ENCODE assay signal across 25 cellular contexts in genomic region chr9:115071176-115071575, GRCh38. TPM values are rescaled to one million over a fixed set of nuclear protein-coding genes. Genes with fewer than 3 reads are reported as not detected.
"Had no signal": no experiment of that assay in that cellular context is flagged by ENCODE, and none has a peak within 500 bp of the region (broad histone marks: within the 10 kb centered on the region; RNA-seq: fewer than 3 reads in every experiment).

No MANE protein-coding gene starts in this region.

- H3K27ac ChIP-seq: lower lobe of right lung had no signal

- H3K27ac Mint-ChIP-seq: activated CD4-positive, alpha-beta T cell treated with anti-CD3 and anti-CD28 coated beads, Interleukin-2, amount 10 ng/mL, durations not matched to agents 24 days and 14 days; activated CD8-positive, alpha-beta T cell treated with anti-CD3 and anti-CD28 coated beads for 36 hours; activated naive CD8-positive, alpha-beta T cell treated with anti-CD3 and anti-CD28 coated beads, Interleukin-2, amount 10 ng/mL, durations not matched to agents 7 days and 5 days; activated T-helper 17 cell treated with anti-CD3 and anti-CD28 coated beads, Interleukin-2, amount 50 U/mL, for 72 hours; dendritic cell treated with granulocyte-macrophage colony-stimulating factor and Interleukin-4, amounts not matched to agents 40 ng/mL and 50 ng/mL, for 4 days; natural killer cell treated with Interleukin-12 subunit alpha and Interleukin-12 subunit beta and Interleukin-15 and Interleukin-18, amount 100 ng/mL, for 72 hours had no signal

- H3K4me3 Mint-ChIP-seq: activated CD4-positive, alpha-beta T cell treated with anti-CD3 and anti-CD28 coated beads, Interleukin-2, amount 10 ng/mL, durations not matched to agents 24 days and 14 days; activated CD8-positive, alpha-beta T cell treated with anti-CD3 and anti-CD28 coated beads for 36 hours; activated naive CD8-positive, alpha-beta T cell treated with anti-CD3 and anti-CD28 coated beads, Interleukin-2, amount 10 ng/mL, durations not matched to agents 7 days and 5 days; activated T-helper 17 cell treated with anti-CD3 and anti-CD28 coated beads, Interleukin-2, amount 50 U/mL, for 72 hours; dendritic cell treated with granulocyte-macrophage colony-stimulating factor and Interleukin-4, amounts not matched to agents 40 ng/mL and 50 ng/mL, for 4 days; natural killer cell treated with Interleukin-12 subunit alpha and Interleukin-12 subunit beta and Interleukin-15 and Interleukin-18, amount 100 ng/mL, for 72 hours had no signal

- DNase-seq: activated CD4-positive, alpha-beta T cell treated with anti-CD3 and anti-CD28 coated beads, Interleukin-2, amount 10 ng/mL, durations not matched to agents 24 days and 14 days; activated CD4-positive, CD25-positive, alpha-beta regulatory T cell; activated CD8-positive, alpha-beta T cell treated with anti-CD3 and anti-CD28 coated beads for 36 hours; activated naive CD4-positive, alpha-beta T cell treated with Interleukin-2 at 50 U/mL for 16 hours; activated naive CD8-positive, alpha-beta T cell treated with anti-CD3 and anti-CD28 coated beads, Interleukin-2, amount 10 ng/mL, durations not matched to agents 7 days and 5 days; activated T-cell treated with anti-CD3 and anti-CD28 coated beads, Interleukin-2, amount 50 U/mL, for 1 hour; aorta; effector memory CD4-positive, alpha-beta T cell; esophagus squamous epithelium; foreskin fibroblast; hypothalamus; islet precursor cell; left colon; lower lobe of right lung; posterior cingulate gyrus; stimulated activated CD4-positive, alpha-beta T cell treated with anti-CD3 and anti-CD28 coated beads, Interleukin-2, amount 100 ng/mL, for 24 hours; stimulated activated naive CD8-positive, alpha-beta T cell treated with anti-CD3 and anti-CD28 coated beads, Interleukin-15, Interleukin-2, amounts not matched to agents 100 U/mL and 50 U/mL, for 24 hours; substantia nigra; T-helper 1 cell; T1000; tibial artery had no signal

- H3K27me3 ChIP-seq: esophagus squamous epithelium, tibial artery had no signal

- H3K36me3 ChIP-seq: lower lobe of right lung had no signal

- H3K4me1 ChIP-seq: lower lobe of right lung had no signal

- H3K9me3 Mint-ChIP-seq: activated CD4-positive, alpha-beta T cell treated with anti-CD3 and anti-CD28 coated beads, Interleukin-2, amount 10 ng/mL, durations not matched to agents 24 days and 14 days; activated CD8-positive, alpha-beta T cell treated with anti-CD3 and anti-CD28 coated beads for 36 hours; activated naive CD8-positive, alpha-beta T cell treated with anti-CD3 and anti-CD28 coated beads, Interleukin-2, amount 10 ng/mL, durations not matched to agents 7 days and 5 days; activated T-helper 17 cell treated with anti-CD3 and anti-CD28 coated beads, Interleukin-2, amount 50 U/mL, for 72 hours; dendritic cell treated with granulocyte-macrophage colony-stimulating factor and Interleukin-4, amounts not matched to agents 40 ng/mL and 50 ng/mL, for 4 days; natural killer cell treated with Interleukin-12 subunit alpha and Interleukin-12 subunit beta and Interleukin-15 and Interleukin-18, amount 100 ng/mL, for 72 hours had no signal

- H3K36me3 Mint-ChIP-seq: activated naive CD8-positive, alpha-beta T cell treated with anti-CD3 and anti-CD28 coated beads, Interleukin-2, amount 10 ng/mL, durations not matched to agents 7 days and 5 days; natural killer cell treated with Interleukin-12 subunit alpha and Interleukin-12 subunit beta and Interleukin-15 and Interleukin-18, amount 100 ng/mL, for 72 hours had no signal

- H3K9me3 ChIP-seq: esophagus squamous epithelium, lower lobe of right lung, tibial artery had no signal

- H3K4me3 ChIP-seq: esophagus squamous epithelium, lower lobe of right lung, tibial artery had no signal

- H3K4me1 Mint-ChIP-seq: activated CD4-positive, alpha-beta T cell treated with anti-CD3 and anti-CD28 coated beads, Interleukin-2, amount 10 ng/mL, durations not matched to agents 24 days and 14 days; activated naive CD8-positive, alpha-beta T cell treated with anti-CD3 and anti-CD28 coated beads, Interleukin-2, amount 10 ng/mL, durations not matched to agents 7 days and 5 days; activated T-helper 17 cell treated with anti-CD3 and anti-CD28 coated beads, Interleukin-2, amount 50 U/mL, for 72 hours had no signal

RNA-seq across cellular contexts. Expression of gene TNC, which starts 46.8 kb away (rescaled TPM):
- total RNA-seq: activated T-helper 17 cell treated with anti-CD3 and anti-CD28 coated beads, Interleukin-2, amount 50 U/mL, for 72 hours had no signal
- polyA plus RNA-seq: endothelial cell of umbilical vein had no signal
